In genomic region chr17:80036715-80037477, GRCh38 we compare ENCODE assay signal across 8 cellular contexts. TPM values are rescaled to one million over a fixed set of nuclear protein-coding genes. Genes with fewer than 3 reads are reported as not detected.
DNase-seq lines count a peak whose midpoint lies in the region; ATAC-seq, FAIRE-seq and TF ChIP-seq lines count a peak whose summit lies in the region.

No MANE protein-coding gene starts in this region.

- intact Hi-C loops in CD4-positive, alpha-beta T cell (cut with DNase I, micrococcal nuclease): loop anchor here (2.0 to 5.0 kb wide), 4 partner anchors 40 to 198 kb away; partner anchors contain the start of genes CBX4 (in 1 of the 2), EIF4A3 (in 1 of the 2) and GAA (in 1 of the 2)
- intact Hi-C loops in colonic mucosa (cut with DNase I): no loop called here
- intact Hi-C loops in HepG2 (cut with micrococcal nuclease; ENCODE audit: unreplicated experiment): loop anchor here (1.0 to 5.0 kb wide), 2 partner anchors 31 to 35 kb away; no protein-coding TSS in a partner anchor

- POLR2A ChIA-PET in CD4-positive, alpha-beta T cell (lab: Charles Lee): no interaction called here
- POLR2A ChIA-PET in HepG2 (lab: Yijun Ruan, JAX): no interaction called here

- H3K27me3 ChIP-seq in CD4-positive, alpha-beta T cell (ENCODE audit: control insufficient read depth, insufficient read depth, low read length): no peaks in the 10 kb centered on the region
- H3K27me3 ChIP-seq in colonic mucosa (no peaks in the 10 kb centered on the region), HepG2 (ENCODE audit: control insufficient read depth in 1 of 2, insufficient read depth in 2 of 2, low read length in 2 of 2) (no peaks in the 10 kb centered on the region; a peak in 1 of 5 replicates)

- 3% methylated on average over 47 of the region's 52 CpGs for WGBS in HepG2 (ENCODE audit: low lambda C conversion rate)

- H2AFZ ChIP-seq in HepG2 (ENCODE audit: low read length): no peak overlapping the region

- H3K36me3 Mint-ChIP-seq in CD4-positive, alpha-beta T cell (ENCODE audit: low read depth): no peaks in the 10 kb centered on the region
- H3K36me3 Mint-ChIP-seq in T-helper 17 cell (ENCODE audit: low read depth): peaks cover 2% of the 10 kb centered on the region

- H3K4me1 ChIP-seq in colonic mucosa (peaks cover 3% of the 10 kb centered on the region), HepG2 (ENCODE audit: insufficient read depth, low read length) (peaks cover 36% of the 10 kb centered on the region)

- TF ChIP-seq POLR2A in HepG2 (IDR thresholded peaks at IDR 0.05; ENCODE audit: insufficient read depth in 1 of 2, low read depth in 2 of 2, low read length in 2 of 2): peak in 1 of 2 experiments; percentile 49; a peak in 1 of 4 replicates

- peak overlapping the region; percentile 98 for H3K4me2 ChIP-seq in HepG2 (ENCODE audit: low read depth, low read length)

- no peak for FAIRE-seq in HepG2 (lab: Jason Lieb, UNC)

- 0 out of 2 replicates have a peak, but pooled peaks have one; percentile 26 for TF ChIP-seq RAD21 in HepG2 (CRISPR knock-in tag; IDR thresholded peaks at IDR 0.05)

- no peaks in the 10 kb centered on the region for H3K9me3 ChIP-seq in CD4-positive, alpha-beta T cell (ENCODE audit: control insufficient read depth, low read length)
- H3K9me3 ChIP-seq in T-helper 17 cell (ENCODE audit: control insufficient read depth, low read length, poor library complexity, severe bottlenecking) (no peaks in the 10 kb centered on the region), colonic mucosa (no peaks in the 10 kb centered on the region), HepG2 (ENCODE audit: low read length) (no peaks in the 10 kb centered on the region)

- DNase-seq in CD4-positive, alpha-beta T cell: peak in 6 of 10 experiments; percentile 1 to 39 (median 18)
- DNase-seq in KG1 (lab: John Stamatoyannopoulos, UW) (peak; percentile 9), T-helper 17 cell (peak; percentile 14 to 22 (median 19)), colonic mucosa (peak; percentile 43), HepG2 (ENCODE audit: low spot score) (peak; percentile 57), GF-D8 (lab: John Stamatoyannopoulos, UW) (no peak)
- peak in 2 of 3 experiments; percentile 9 to 21 for DNase-seq in stimulated activated CD4-positive, alpha-beta T cell treated with anti-CD3 and anti-CD28 coated beads, TNF-alpha, amount 100 ng/mL, for 24 hours (ENCODE audit: low read depth in 3 of 3)

- no peaks in the 10 kb centered on the region for H3K9me3 Mint-ChIP-seq in CD4-positive, alpha-beta T cell

- peak overlapping the region; percentile 81 for H3K27ac Mint-ChIP-seq in CD4-positive, alpha-beta T cell
- peak overlapping the region; percentile 91 for H3K27ac Mint-ChIP-seq in T-helper 17 cell

- CTCF ChIA-PET in CD4-positive, alpha-beta T cell (lab: Charles Lee): no interaction called here
- CTCF ChIA-PET in HepG2 (lab: Yijun Ruan, JAX; ENCODE audit: low intra/inter-chr PET ratio, low total read pairs): interaction anchor here (1.7 kb wide), 1 partner anchor 28 kb away, joined by 7 read pairs; no protein-coding TSS in a partner anchor

- H3K4me1 Mint-ChIP-seq in CD4-positive, alpha-beta T cell (ENCODE audit: low read depth): peaks cover 18% of the 10 kb centered on the region
- peaks cover 15% of the 10 kb centered on the region for H3K4me1 Mint-ChIP-seq in T-helper 17 cell

- in situ Hi-C loops in HepG2 (cut with HindIII; ENCODE audit: extremely low pct_ligation_motif_present, low pct_unique_long_range_greater_than_20kb): no loop called here

- H4K20me1 ChIP-seq in HepG2 (ENCODE audit: insufficient read depth, low read length): no peaks in the 10 kb centered on the region

- H3K27ac ChIP-seq in CD4-positive, alpha-beta T cell (ENCODE audit: low read depth, low read length): no peak overlapping the region
- H3K27ac ChIP-seq in colonic mucosa: peak overlapping the region; percentile 58
- H3K27ac ChIP-seq in HepG2 (ENCODE audit: extremely low read length, insufficient read depth, low read length): peak overlapping the region; percentile 96

- no peak for TF ChIP-seq EP300 in HepG2 (IDR thresholded peaks at IDR 0.05; ENCODE audit: low read depth in 2 of 2, low read length in 2 of 2)
- no peak for TF ChIP-seq EP300 in HepG2 (CRISPR knock-in tag; IDR thresholded peaks at IDR 0.05; ENCODE audit: borderline replicate concordance)

- H3K36me3 ChIP-seq in colonic mucosa (no peaks in the 10 kb centered on the region), HepG2 (replicated peaks in 1 of 2; ENCODE audit: control insufficient read depth in 1 of 2, insufficient read depth in 2 of 2, low read length in 2 of 2) (0 out of 5 replicates have a peak, but pooled peaks cover 0 to 3% of the 10 kb centered on the region in 2 experiments)

- peaks cover 4% of the 10 kb centered on the region for H3K27me3 Mint-ChIP-seq in CD4-positive, alpha-beta T cell
- H3K27me3 Mint-ChIP-seq in T-helper 17 cell: peaks cover 5% of the 10 kb centered on the region

- H3K79me2 ChIP-seq in HepG2 (ENCODE audit: insufficient read depth, low read length): peaks cover 13% of the 10 kb centered on the region

- peak overlapping the region; percentile 95 for H3K4me3 Mint-ChIP-seq in CD4-positive, alpha-beta T cell
- H3K4me3 Mint-ChIP-seq in T-helper 17 cell: peak overlapping the region; percentile 94

- no TSS peak for BruUV-seq in HepG2 (replicated peaks; lab: Mats Ljungman, UMichigan)

- ATAC-seq in CD4-positive, alpha-beta T cell (ENCODE audit: poor library complexity): peak; percentile 27
- ATAC-seq in T-helper 17 cell (peak; percentile 27), HepG2 (peak; percentile 78), GM21619 (IDR thresholded peaks at IDR 0.05; ENCODE audit: unreplicated experiment) (no peak)

- peak overlapping the region; percentile 59 for H3K4me3 ChIP-seq in colonic mucosa
- peak overlapping the region; percentile 78 to 91 (median 79) for H3K4me3 ChIP-seq in HepG2 (replicated peaks in 1 of 3; ENCODE audit: insufficient read depth in 1 of 3, low read depth in 2 of 3, low read length in 3 of 3)

- H3K9ac ChIP-seq in colonic mucosa (ENCODE audit: low read depth in 2 of 2, low read length in 2 of 2) (peak overlapping the region; percentile 76 to 96), HepG2 (ENCODE audit: insufficient read depth, low read depth, low read length) (peak overlapping the region; percentile 96)

- TF ChIP-seq CTCF in CD4-positive, alpha-beta T cell (IDR thresholded peaks at IDR 0.05): no peak
- TF ChIP-seq CTCF in colonic mucosa (IDR thresholded peaks at IDR 0.05): no peak
- peak; percentile 25; the same call in 1 of the 2 replicates for TF ChIP-seq CTCF in HepG2 (CRISPR knock-in tag; IDR thresholded peaks at IDR 0.05)

RNA-seq across cellular contexts. Expression of gene CCDC40, which starts 0.5 kb away (rescaled TPM):
- under 1 TPM; 0.64 to 0.77 TPM for total RNA-seq in CD4-positive, alpha-beta T cell
- total RNA-seq in T-helper 17 cell (1 to 10 TPM; 3.4 to 4.5 TPM), colonic mucosa (1 to 10 TPM; 1.2 to 3.6 TPM), HepG2 (2016; rRNA removed; fragmentation: Illumina TruSeq; extraction: Trizol) (3.8 and 5.5 TPM in 2 replicates)
- total RNA-seq in HepG2 (2016; cell fraction: cytosol; rRNA removed; fragmentation: Illumina TruSeq; extraction: Trizol; ENCODE audit: low read depth): 46.8 and 47.3 TPM in 2 replicates
- total RNA-seq in HepG2 (2016; cell fraction: insoluble cytoplasmic fraction; rRNA removed; fragmentation: Illumina TruSeq; extraction: Trizol): 2.3 and 7.7 TPM in 2 replicates
- 11.8 and 13.0 TPM in 2 replicates for total RNA-seq in HepG2 (2016; cell fraction: membrane; rRNA removed; fragmentation: Illumina TruSeq; extraction: Trizol)
- 6.5 and 8.4 TPM in 2 replicates for total RNA-seq in HepG2 (2016; cell fraction: nucleus; rRNA removed; fragmentation: Illumina TruSeq; extraction: Trizol)
- polyA plus RNA-seq in HepG2 (2011; rRNA removed): 4.1 and 4.8 TPM in 2 replicates
- polyA plus RNA-seq in HepG2 (2011; cell fraction: cytosol; rRNA removed): 1.4 TPM in 2 replicates
- polyA plus RNA-seq in HepG2 (2011; cell fraction: nucleus; rRNA removed): 17.6 and 21.2 TPM in 2 replicates
- polyA plus RNA-seq in HepG2 (2012): 2.2 and 4.3 TPM in 2 replicates
- 0.32 and 0.43 TPM in 2 replicates for polyA plus RNA-seq in HepG2 (2016; cell fraction: cytosol; fragmentation: Illumina TruSeq; extraction: Trizol; ENCODE audit: low read depth)
- 2.2 and 2.4 TPM in 2 replicates for polyA plus RNA-seq in HepG2 (2016; cell fraction: insoluble cytoplasmic fraction; fragmentation: Illumina TruSeq; extraction: Trizol; ENCODE audit: low read depth)
- 0.74 and 0.84 TPM in 2 replicates for polyA plus RNA-seq in HepG2 (2016; cell fraction: membrane; fragmentation: Illumina TruSeq; extraction: Trizol; ENCODE audit: low read depth)
- polyA plus RNA-seq in HepG2 (2016; cell fraction: nucleus; fragmentation: Illumina TruSeq; extraction: Trizol; ENCODE audit: insufficient read depth, low read depth): 19.3 and 21.2 TPM in 2 replicates
- 3.0 and 3.8 TPM in 2 replicates for polyA minus RNA-seq in HepG2 (2011; rRNA and poly(A)+ RNA removed; ENCODE audit: low replicate concordance)
- polyA minus RNA-seq in HepG2 (2011; cell fraction: cytosol; rRNA and poly(A)+ RNA removed): 1.8 and 4.1 TPM in 2 replicates
- polyA minus RNA-seq in HepG2 (2011; cell fraction: nucleus; rRNA and poly(A)+ RNA removed): 7.0 and 8.0 TPM in 2 replicates

RNA-seq across cellular contexts. Expression of gene TBC1D16, which starts 1.2 kb away (rescaled TPM):
- total RNA-seq in CD4-positive, alpha-beta T cell: 1 to 10 TPM; 1.9 to 2.5 TPM
- total RNA-seq in T-helper 17 cell: 1 to 10 TPM; 1.9 to 2.6 TPM
- total RNA-seq in colonic mucosa: 10 to 100 TPM; 14.4 to 19.8 TPM
- total RNA-seq in HepG2 (2016; rRNA removed; fragmentation: Illumina TruSeq; extraction: Trizol): 24.7 and 24.9 TPM in 2 replicates
- 4.0 and 5.5 TPM in 2 replicates for total RNA-seq in HepG2 (2016; cell fraction: cytosol; rRNA removed; fragmentation: Illumina TruSeq; extraction: Trizol; ENCODE audit: low read depth)
- 22.2 and 25.3 TPM in 2 replicates for total RNA-seq in HepG2 (2016; cell fraction: insoluble cytoplasmic fraction; rRNA removed; fragmentation: Illumina TruSeq; extraction: Trizol)
- 15.6 and 15.7 TPM in 2 replicates for total RNA-seq in HepG2 (2016; cell fraction: membrane; rRNA removed; fragmentation: Illumina TruSeq; extraction: Trizol)
- 18.9 and 20.0 TPM in 2 replicates for total RNA-seq in HepG2 (2016; cell fraction: nucleus; rRNA removed; fragmentation: Illumina TruSeq; extraction: Trizol)
- 14.9 and 18.6 TPM in 2 replicates for polyA plus RNA-seq in HepG2 (2011; rRNA removed)
- 10.0 and 12.5 TPM in 2 replicates for polyA plus RNA-seq in HepG2 (2011; cell fraction: cytosol; rRNA removed)
- polyA plus RNA-seq in HepG2 (2011; cell fraction: nucleus; rRNA removed): 35.5 and 43.5 TPM in 2 replicates
- 20.5 and 25.8 TPM in 2 replicates for polyA plus RNA-seq in HepG2 (2012)
- 3.1 and 3.8 TPM in 2 replicates for polyA plus RNA-seq in HepG2 (2016; cell fraction: cytosol; fragmentation: Illumina TruSeq; extraction: Trizol; ENCODE audit: low read depth)
- polyA plus RNA-seq in HepG2 (2016; cell fraction: insoluble cytoplasmic fraction; fragmentation: Illumina TruSeq; extraction: Trizol; ENCODE audit: low read depth): 10.7 and 16.1 TPM in 2 replicates
- polyA plus RNA-seq in HepG2 (2016; cell fraction: membrane; fragmentation: Illumina TruSeq; extraction: Trizol; ENCODE audit: low read depth): 8.3 and 8.6 TPM in 2 replicates
- 19.8 and 20.3 TPM in 2 replicates for polyA plus RNA-seq in HepG2 (2016; cell fraction: nucleus; fragmentation: Illumina TruSeq; extraction: Trizol; ENCODE audit: insufficient read depth, low read depth)
- 7.0 and 54.0 TPM in 2 replicates for polyA minus RNA-seq in HepG2 (2011; rRNA and poly(A)+ RNA removed; ENCODE audit: low replicate concordance)
- 16.7 and 20.3 TPM in 2 replicates for polyA minus RNA-seq in HepG2 (2011; cell fraction: cytosol; rRNA and poly(A)+ RNA removed)
- 27.6 and 28.5 TPM in 2 replicates for polyA minus RNA-seq in HepG2 (2011; cell fraction: nucleus; rRNA and poly(A)+ RNA removed)
